ENCODE assay signal across 10 cellular contexts in the genomic region with DNA sequence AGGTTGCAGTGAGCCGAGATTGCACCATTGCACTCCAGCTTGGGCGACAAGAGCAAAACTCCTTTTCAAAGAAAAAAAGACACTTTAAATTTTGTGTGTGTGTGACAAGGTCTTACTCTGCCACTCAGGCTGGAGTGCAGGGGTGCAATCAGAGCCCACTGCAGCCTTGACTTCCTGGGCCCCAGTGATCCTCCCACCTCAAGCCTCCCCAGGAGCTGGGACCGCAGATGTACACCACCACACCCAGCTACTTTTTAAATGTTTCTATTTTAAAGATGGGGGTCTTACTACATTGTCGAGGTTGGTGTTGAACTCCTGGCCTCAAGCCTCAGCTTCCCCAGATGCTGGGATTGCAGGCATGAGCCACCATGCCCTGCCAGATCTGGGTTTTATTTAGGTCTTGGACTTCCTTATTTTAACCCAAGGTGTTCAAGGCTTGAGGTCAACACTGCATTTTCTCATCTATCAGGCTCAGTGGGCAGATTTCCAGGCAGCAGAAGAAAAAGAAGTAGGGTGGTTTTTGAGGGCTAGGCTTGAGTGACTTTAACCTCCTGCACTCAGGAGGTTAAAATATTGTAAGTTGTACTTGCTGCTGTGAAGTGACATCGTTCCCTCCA.
DNase-seq lines count a peak whose midpoint lies in the region; ATAC-seq and TF ChIP-seq lines count a peak whose summit lies in the region.
"Had no signal": no experiment of that assay in that cellular context is flagged by ENCODE, and none has a peak within 500 bp of the region (broad histone marks: within the 10 kb centered on the region; RNA-seq: fewer than 3 reads in every experiment).

No MANE protein-coding gene starts in this region.

- WGBS in body of pancreas, 2 donors, result 76 to 81% methylated on average over 4 to 5 of the region's 5 CpGs
- 22% methylated on average over 2 of the region's 5 CpGs for WGBS in right lobe of liver (ENCODE audit: insufficient coverage, low coverage, low lambda C conversion rate, missing lambda C conversion rate)

- ATAC-seq in GM18861 (IDR thresholded peaks at IDR 0.05; ENCODE audit: unreplicated experiment) (peak; percentile 76), GM21529 (IDR thresholded peaks at IDR 0.05; ENCODE audit: unreplicated experiment) (peak; percentile 89), HG03457 (IDR thresholded peaks at IDR 0.05; ENCODE audit: unreplicated experiment) (no peak), body of pancreas (no peak), right lobe of liver (no peak)
- peak; percentile 44 to 75 for ATAC-seq in naive thymus-derived CD8-positive, alpha-beta T cell
- ATAC-seq: HepG2 had no signal

- H3K9me3 ChIP-seq in body of pancreas, result no peaks in the 10 kb centered on the region
- H3K9me3 ChIP-seq in right lobe of liver, result no peaks in the 10 kb centered on the region

- no peaks in the 10 kb centered on the region for H3K4me1 ChIP-seq in body of pancreas
- H3K4me1 ChIP-seq in right lobe of liver, result no peaks in the 10 kb centered on the region

- intact Hi-C loops in body of pancreas (cut with DNase I), result no loop called here
- intact Hi-C loops in right lobe of liver (cut with DNase I), result no loop called here

- peak overlapping the region in 9 of 10 donors; percentile 35 to 83 (median 69) for H3K4me3 Mint-ChIP-seq in naive thymus-derived CD8-positive, alpha-beta T cell
- H3K4me3 Mint-ChIP-seq: type B pancreatic cell had no signal

- no peaks in the 10 kb centered on the region for H3K27me3 ChIP-seq in body of pancreas
- H3K27me3 ChIP-seq in right lobe of liver, result no peaks in the 10 kb centered on the region

- POLR2A ChIA-PET in naive thymus-derived CD8-positive, alpha-beta T cell (lab: Charles Lee), result interaction anchor here (0.9 to 1.2 kb wide), 3 partner anchors 13 to 93 kb away, joined by 3 to 5 read pairs (median 4); no protein-coding TSS in a partner anchor

- no peak overlapping the region for H3K4me3 ChIP-seq in body of pancreas
- no peak overlapping the region for H3K4me3 ChIP-seq in right lobe of liver

- peak; percentile 88 for DNase-seq in KBM-7
- DNase-seq in naive thymus-derived CD8-positive, alpha-beta T cell, result peak in 1 of 10 donors; percentile 25
- DNase-seq in AG08395 (ENCODE audit: low spot score), result no peak
- DNase-seq in body of pancreas, result no peak
- no peak for DNase-seq in right lobe of liver

- no peak for TF ChIP-seq CTCF in body of pancreas (IDR thresholded peaks at IDR 0.05)
- no peak for TF ChIP-seq CTCF in right lobe of liver (IDR thresholded peaks at IDR 0.05)

- in situ Hi-C loops in KBM-7 (cut with MboI; ENCODE audit: low pct_unique_long_range_greater_than_20kb, low sequenced_read_pairs), result no loop called here

- H3K36me3 ChIP-seq in body of pancreas (replicated peaks in 1 of 2; ENCODE audit: insufficient read depth in 1 of 2, low read depth in 2 of 2) (no peaks in the 10 kb centered on the region), right lobe of liver (no peaks in the 10 kb centered on the region)

- peaks cover 23 to 36% (median 29%) of the 10 kb centered on the region in 4 donors for H3K4me1 Mint-ChIP-seq in naive thymus-derived CD8-positive, alpha-beta T cell

- H3K9me3 Mint-ChIP-seq in naive thymus-derived CD8-positive, alpha-beta T cell, result peaks cover 0 to 8% (median 0%) of the 10 kb centered on the region in 9 donors
- H3K9me3 Mint-ChIP-seq: type B pancreatic cell had no signal

- no peaks in the 10 kb centered on the region for H3K27me3 Mint-ChIP-seq in naive thymus-derived CD8-positive, alpha-beta T cell
- H3K27me3 Mint-ChIP-seq: type B pancreatic cell had no signal

- TF ChIP-seq POLR2A in body of pancreas (IDR thresholded peaks at IDR 0.05), result no peak
- TF ChIP-seq POLR2A in right lobe of liver (IDR thresholded peaks at IDR 0.05), result no peak

- peaks cover 5 to 34% (median 8%) of the 10 kb centered on the region in 3 donors for H3K36me3 Mint-ChIP-seq in naive thymus-derived CD8-positive, alpha-beta T cell
- H3K36me3 Mint-ChIP-seq: type B pancreatic cell had no signal

- no peak overlapping the region for H3K27ac ChIP-seq in body of pancreas
- H3K27ac ChIP-seq in right lobe of liver, result no peak overlapping the region

- H3K27ac Mint-ChIP-seq in naive thymus-derived CD8-positive, alpha-beta T cell, result peak overlapping the region in 9 of 10 donors; percentile 77 to 94 (median 90)
- H3K27ac Mint-ChIP-seq: type B pancreatic cell had no signal

Comparison
In these comparisons a context has a peak if more than half of its experiments do, and no peak if none do; other contexts are left out.
1. ATAC-seq: peak in GM18861 (single experiment), GM21529 (single experiment) and naive thymus-derived CD8-positive, alpha-beta T cell (2 of 2); none in HG03457 (single experiment), body of pancreas (single experiment) and right lobe of liver (0 of 4).